Comparison of ENCODE assay signal across 9 cellular contexts in the genomic region with DNA sequence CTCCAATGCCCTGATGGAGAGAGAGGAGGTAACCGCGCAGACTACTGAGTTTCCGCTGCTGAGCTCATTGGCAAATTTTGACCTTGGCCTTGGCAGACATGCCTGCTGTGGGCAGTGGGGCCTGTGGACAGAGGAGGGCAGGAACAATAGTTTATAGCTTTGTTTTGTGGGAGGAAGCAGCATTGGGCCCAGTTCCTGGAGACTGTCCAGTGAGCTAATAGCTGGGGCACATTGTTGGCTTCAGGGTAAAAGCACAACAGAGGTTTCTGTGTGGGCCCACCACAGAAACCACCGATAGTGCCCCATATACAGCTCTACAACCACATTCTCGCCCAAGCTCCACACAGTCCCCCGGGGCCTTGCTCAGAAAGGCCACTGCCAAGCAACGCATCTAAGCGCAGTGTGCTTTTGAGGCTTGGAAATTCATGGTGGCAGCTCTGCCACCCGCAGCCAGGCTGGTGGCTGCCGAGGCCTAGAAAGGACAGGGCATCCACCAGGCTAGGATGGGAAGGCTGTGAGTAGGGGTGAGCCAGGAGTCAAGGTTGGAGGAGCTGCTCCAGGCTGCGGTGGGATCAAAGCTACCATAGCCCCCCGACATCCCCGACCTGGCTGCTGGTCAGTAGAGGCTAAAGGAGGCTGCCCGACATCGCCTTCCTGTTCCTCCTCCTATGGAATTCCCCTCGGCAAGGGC.
A peak's percentile ranks its signal among the peaks of the same experiment; 100 is the strongest.
DNase-seq lines count a peak whose midpoint lies in the region; ATAC-seq and TF ChIP-seq lines count a peak whose summit lies in the region.
"Had no signal": no experiment of that assay in that cellular context is flagged by ENCODE, and none has a peak within 500 bp of the region (broad histone marks: within the 10 kb centered on the region; RNA-seq: fewer than 3 reads in every experiment).

No MANE protein-coding gene starts in this region.

- H3K27ac Mint-ChIP-seq in activated T-cell treated with anti-CD3 and anti-CD28 coated beads, Interleukin-2, amount 50 U/mL, for 24 hours, result no peak overlapping the region
- H3K27ac Mint-ChIP-seq: stimulated activated effector memory CD8-positive, alpha-beta T cell treated with anti-CD3 and anti-CD28 coated beads, Interleukin-12 subunit alpha, Interleukin-12 subunit beta, amount 100 ng/mL, for 72 hours had no signal

- no peak overlapping the region for H3K27ac ChIP-seq in BLaER1

- H3K4me1 Mint-ChIP-seq in activated T-cell treated with anti-CD3 and anti-CD28 coated beads, Interleukin-2, amount 50 U/mL, for 24 hours (ENCODE audit: low read depth), result no peaks in the 10 kb centered on the region

- H3K4me3 Mint-ChIP-seq in activated T-cell treated with anti-CD3 and anti-CD28 coated beads, Interleukin-2, amount 50 U/mL, for 24 hours, result no peak overlapping the region
- H3K4me3 Mint-ChIP-seq: stimulated activated effector memory CD8-positive, alpha-beta T cell treated with anti-CD3 and anti-CD28 coated beads, Interleukin-12 subunit alpha, Interleukin-12 subunit beta, amount 100 ng/mL, for 72 hours had no signal

- H4K20me1 ChIP-seq in BLaER1, result peaks cover 22% of the 10 kb centered on the region; the same call in 1 of the 2 replicates

- H3K36me3 Mint-ChIP-seq in activated T-cell treated with anti-CD3 and anti-CD28 coated beads, Interleukin-2, amount 50 U/mL, for 24 hours (ENCODE audit: low read depth), result no peaks in the 10 kb centered on the region
- H3K36me3 Mint-ChIP-seq: stimulated activated effector memory CD8-positive, alpha-beta T cell treated with anti-CD3 and anti-CD28 coated beads, Interleukin-12 subunit alpha, Interleukin-12 subunit beta, amount 100 ng/mL, for 72 hours had no signal

- peak; percentile 75 for DNase-seq in NB4 (ENCODE audit: low read depth)
- peak; percentile 63 for DNase-seq in glomerular visceral epithelial cell (ENCODE audit: extremely low spot score)
- DNase-seq in islet precursor cell, result no peak
- no peak for DNase-seq in NCI-H345 treated with DMSO at 0.1 percent for 48 hours (lab: John Stamatoyannopoulos, UW; ENCODE audit: unreplicated experiment)
- DNase-seq in activated T-cell treated with anti-CD3 and anti-CD28 coated beads, Interleukin-2, amount 50 U/mL, for 24 hours, result no peak

- no peaks in the 10 kb centered on the region for H3K9me3 ChIP-seq in BLaER1

- TF ChIP-seq CTCF in NB4 (IDR thresholded peaks at IDR 0.05; ENCODE audit: low read depth, low read length), result no peak

- H3K27me3 ChIP-seq in BLaER1, result peaks cover 47% of the 10 kb centered on the region

- H3K36me3 ChIP-seq in BLaER1, result no peaks in the 10 kb centered on the region

- no peak overlapping the region for H3K4me3 ChIP-seq in BLaER1
- H3K4me3 ChIP-seq in NB4 (ENCODE audit: low read depth, low read length), result no peak overlapping the region

- no peak for TF ChIP-seq POLR2A in NB4 (IDR thresholded peaks at IDR 0.05; ENCODE audit: extremely low read depth, insufficient read length)

- H3K9me3 Mint-ChIP-seq in activated T-cell treated with anti-CD3 and anti-CD28 coated beads, Interleukin-2, amount 50 U/mL, for 24 hours, result no peaks in the 10 kb centered on the region
- H3K9me3 Mint-ChIP-seq: stimulated activated effector memory CD8-positive, alpha-beta T cell treated with anti-CD3 and anti-CD28 coated beads, Interleukin-12 subunit alpha, Interleukin-12 subunit beta, amount 100 ng/mL, for 72 hours had no signal

- H3K27me3 Mint-ChIP-seq in activated T-cell treated with anti-CD3 and anti-CD28 coated beads, Interleukin-2, amount 50 U/mL, for 24 hours, result no peaks in the 10 kb centered on the region

- peak overlapping the region; percentile 75 for H3K4me2 ChIP-seq in BLaER1

- peaks cover 20% of the 10 kb centered on the region for H3K4me1 ChIP-seq in BLaER1

- peak; percentile 67 for ATAC-seq in GM21390 (IDR thresholded peaks at IDR 0.05; ENCODE audit: unreplicated experiment)
- ATAC-seq in HG02938 (IDR thresholded peaks at IDR 0.05; ENCODE audit: unreplicated experiment), result no peak
- ATAC-seq: stimulated activated effector memory CD8-positive, alpha-beta T cell treated with anti-CD3 and anti-CD28 coated beads, Interleukin-12 subunit alpha, Interleukin-12 subunit beta, amount 100 ng/mL, for 72 hours had no signal

- H3K9ac ChIP-seq in BLaER1, result no peak overlapping the region

Comparison
In these comparisons a context has a peak if more than half of its experiments do, and no peak if none do; other contexts are left out.
1. DNase-seq: peak in NB4 (single experiment) and glomerular visceral epithelial cell (single experiment); none in islet precursor cell (single experiment), NCI-H345 treated with DMSO at 0.1 percent for 48 hours (single experiment) and activated T-cell treated with anti-CD3 and anti-CD28 coated beads, Interleukin-2, amount 50 U/mL, for 24 hours (single experiment).